In the genomic region with DNA sequence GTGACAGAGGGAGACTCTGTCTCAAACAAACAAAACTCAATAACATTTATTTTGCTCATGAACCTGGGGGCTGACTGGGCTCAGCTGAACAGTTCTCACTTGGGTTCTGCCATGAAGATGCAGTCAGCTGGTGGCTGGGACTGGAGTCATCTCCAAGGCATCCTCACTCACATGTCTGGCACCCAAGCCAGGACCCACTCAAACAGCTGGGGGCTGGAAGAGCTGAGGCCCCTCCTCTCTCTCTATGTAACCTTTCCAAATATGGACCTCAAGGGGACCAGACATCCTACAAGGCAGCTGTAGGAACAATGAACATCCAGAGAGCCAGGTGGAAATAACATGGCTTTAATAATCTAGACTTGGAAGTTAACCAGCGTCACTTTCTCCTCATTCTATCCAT, we compare ENCODE assay signal across 15 cellular contexts. TPM values are rescaled to one million over a fixed set of nuclear protein-coding genes. Genes with fewer than 3 reads are reported as not detected.
DNase-seq lines count a peak whose midpoint lies in the region; ATAC-seq and TF ChIP-seq lines count a peak whose summit lies in the region.
"Had no signal": no experiment of that assay in that cellular context is flagged by ENCODE, and none has a peak within 500 bp of the region (broad histone marks: within the 10 kb centered on the region; RNA-seq: fewer than 3 reads in every experiment).

No MANE protein-coding gene starts in this region.

- no peaks in the 10 kb centered on the region for H3K79me2 ChIP-seq in smooth muscle cell (ENCODE audit: low read depth)

- no peak overlapping the region for H4K8ac ChIP-seq in neuronal stem cell (ENCODE audit: low read depth, low read length)

- no CpG with 5 or more reads among the region's 1 CpG for WGBS in neuronal stem cell (ENCODE audit: extremely low coverage in 2 of 2, insufficient read length in 2 of 2, insufficient replicate concordance in 1 of 2), 2 donors
- 93% methylated on average over 1 of the region's 1 CpG for WGBS in smooth muscle cell (ENCODE audit: low lambda C conversion rate)

- TF ChIP-seq CTCF in smooth muscle cell (IDR thresholded peaks at IDR 0.05; ENCODE audit: borderline replicate concordance, insufficient read depth, poor library complexity, severe bottlenecking): no peak

- no peaks in the 10 kb centered on the region for H3K9me3 Mint-ChIP-seq in activated naive CD4-positive, alpha-beta T cell treated with anti-CD3 and anti-CD28 coated beads, Interleukin-2, amount 10 ng/mL, durations not matched to agents 7 days and 5 days
- H3K9me3 Mint-ChIP-seq: CD8-positive, alpha-beta T cell; IgD-negative memory B cell had no signal

- H2BK5ac ChIP-seq in neuronal stem cell (ENCODE audit: low read length): no peak overlapping the region

- H2BK15ac ChIP-seq in neuronal stem cell (ENCODE audit: low read length): no peak overlapping the region

- H3K27ac ChIP-seq in neuronal stem cell (replicated peaks; ENCODE audit: low read length) (no peak overlapping the region), smooth muscle cell (ENCODE audit: low read depth) (no peak overlapping the region)
- H3K27ac ChIP-seq: BLaER1 treated with 17β-estradiol and CSF1 and Interleukin-3, amounts not matched to agents 10 nM and 100 nM had no signal

- no peak overlapping the region for H4K91ac ChIP-seq in neuronal stem cell (ENCODE audit: low read depth, low read length, poor library complexity)

- H3K27me3 Mint-ChIP-seq in activated naive CD4-positive, alpha-beta T cell treated with anti-CD3 and anti-CD28 coated beads, Interleukin-2, amount 10 ng/mL, durations not matched to agents 7 days and 5 days: peaks cover 4% of the 10 kb centered on the region
- H3K27me3 Mint-ChIP-seq: B cell, IgD-negative memory B cell had no signal

- no peaks in the 10 kb centered on the region for H3K4me1 Mint-ChIP-seq in activated naive CD4-positive, alpha-beta T cell treated with anti-CD3 and anti-CD28 coated beads, Interleukin-2, amount 10 ng/mL, durations not matched to agents 7 days and 5 days
- H3K4me1 Mint-ChIP-seq: B cell had no signal

- no peak overlapping the region for H3K4me2 ChIP-seq in neuronal stem cell (ENCODE audit: insufficient read depth, low read length, poor library complexity, severe bottlenecking)
- no peak overlapping the region for H3K4me2 ChIP-seq in smooth muscle cell
- H3K4me2 ChIP-seq: BLaER1 treated with 17β-estradiol and CSF1 and Interleukin-3, amounts not matched to agents 10 nM and 100 nM had no signal

- H3K27ac Mint-ChIP-seq in activated naive CD4-positive, alpha-beta T cell treated with anti-CD3 and anti-CD28 coated beads, Interleukin-2, amount 10 ng/mL, durations not matched to agents 7 days and 5 days: no peak overlapping the region
- H3K27ac Mint-ChIP-seq: B cell; CD8-positive, alpha-beta T cell; IgD-negative memory B cell had no signal

- H3K4me3 ChIP-seq in neuronal stem cell (ENCODE audit: low read length in 2 of 2): no peak overlapping the region
- H3K4me3 ChIP-seq in smooth muscle cell: no peak overlapping the region
- H3K4me3 ChIP-seq: BLaER1 treated with 17β-estradiol and CSF1 and Interleukin-3, amounts not matched to agents 10 nM and 100 nM had no signal

- no peaks in the 10 kb centered on the region for H4K20me1 ChIP-seq in smooth muscle cell (ENCODE audit: low read depth)
- H4K20me1 ChIP-seq: BLaER1 treated with 17β-estradiol and CSF1 and Interleukin-3, amounts not matched to agents 10 nM and 100 nM had no signal

- CTCF ChIA-PET in activated naive CD4-positive, alpha-beta T cell treated with anti-CD3 and anti-CD28 coated beads, Interleukin-2, amount 10 ng/mL, durations not matched to agents 7 days and 5 days (lab: Charles Lee): interaction anchor here (0.7 to 3.5 kb wide), 4 partner anchors 9 to 121 kb away, joined by 3 to 22 read pairs (median 8); no protein-coding TSS in a partner anchor

- H3K79me1 ChIP-seq in neuronal stem cell (ENCODE audit: low read depth, low read length): no peaks in the 10 kb centered on the region

- ATAC-seq in GM21515 (IDR thresholded peaks at IDR 0.05; ENCODE audit: unreplicated experiment): no peak
- ATAC-seq: CD8-positive, alpha-beta T cell had no signal

- H2AK5ac ChIP-seq in neuronal stem cell (ENCODE audit: low read depth, low read length): peak overlapping the region; percentile 52

- H2BK120ac ChIP-seq in neuronal stem cell (ENCODE audit: low read depth, low read length): no peak overlapping the region

- H3K23ac ChIP-seq in neuronal stem cell (ENCODE audit: low read depth, low read length, poor library complexity): no peak overlapping the region

- no peaks in the 10 kb centered on the region for H3K36me3 Mint-ChIP-seq in activated naive CD4-positive, alpha-beta T cell treated with anti-CD3 and anti-CD28 coated beads, Interleukin-2, amount 10 ng/mL, durations not matched to agents 7 days and 5 days
- H3K36me3 Mint-ChIP-seq: CD8-positive, alpha-beta T cell had no signal

- no peak overlapping the region for H3K18ac ChIP-seq in neuronal stem cell (ENCODE audit: low read length)

- no peak overlapping the region for H3K14ac ChIP-seq in neuronal stem cell (ENCODE audit: low read length)

- peaks cover 0 to 3% (median 0%) of the 10 kb centered on the region in 3 experiments for H3K27me3 ChIP-seq in neuronal stem cell (ENCODE audit: control insufficient read depth in 3 of 3, insufficient read depth in 3 of 3, low read depth in 1 of 3, low read length in 3 of 3)
- H3K27me3 ChIP-seq in smooth muscle cell (ENCODE audit: low read depth): no peaks in the 10 kb centered on the region
- H3K27me3 ChIP-seq: BLaER1 treated with 17β-estradiol and CSF1 and Interleukin-3, amounts not matched to agents 10 nM and 100 nM had no signal

- no peak overlapping the region for H3K4me3 Mint-ChIP-seq in activated naive CD4-positive, alpha-beta T cell treated with anti-CD3 and anti-CD28 coated beads, Interleukin-2, amount 10 ng/mL, durations not matched to agents 7 days and 5 days
- H3K4me3 Mint-ChIP-seq: B cell; CD8-positive, alpha-beta T cell; IgD-negative memory B cell had no signal

- H3K4me1 ChIP-seq in neuronal stem cell (ENCODE audit: control insufficient read depth in 2 of 2, insufficient read depth in 1 of 2, low read depth in 1 of 2, low read length in 2 of 2) (no peaks in the 10 kb centered on the region), smooth muscle cell (ENCODE audit: low read depth) (no peaks in the 10 kb centered on the region)
- H3K4me1 ChIP-seq: BLaER1 treated with 17β-estradiol and CSF1 and Interleukin-3, amounts not matched to agents 10 nM and 100 nM had no signal

- no peaks in the 10 kb centered on the region for H3F3A ChIP-seq in smooth muscle cell (ENCODE audit: low read depth)

- peak; percentile 15 for DNase-seq in activated naive CD4-positive, alpha-beta T cell treated with anti-CD3 and anti-CD28 coated beads, Interleukin-2, amount 10 ng/mL, durations not matched to agents 7 days and 5 days
- no peak for DNase-seq in activated naive CD4-positive, alpha-beta T cell treated with anti-CD3 and anti-CD28 coated beads, Interleukin-2, amount 50 U/mL, for 16 hours
- DNase-seq in EL: peak; percentile 12
- no peak for DNase-seq in neuronal stem cell (ENCODE audit: low spot score)
- DNase-seq in smooth muscle cell (lab: John Stamatoyannopoulos, UW; ENCODE audit: unreplicated experiment): no peak
- DNase-seq: Calu3; CD8-positive, alpha-beta T cell; DMS79 treated with DMSO at 0.1 percent for 48 hours; GDM1; GOT3; H7 had no signal

- H3K9me3 ChIP-seq in neuronal stem cell (replicated peaks in 1 of 2; ENCODE audit: control insufficient read depth in 2 of 2, insufficient read depth in 1 of 2, low read depth in 1 of 2, low read length in 2 of 2) (no peaks in the 10 kb centered on the region), smooth muscle cell (replicated peaks; ENCODE audit: low read depth) (no peaks in the 10 kb centered on the region)
- H3K9me3 ChIP-seq: BLaER1 treated with 17β-estradiol and CSF1 and Interleukin-3, amounts not matched to agents 10 nM and 100 nM had no signal

- H2AFZ ChIP-seq in neuronal stem cell (ENCODE audit: low read length): no peak overlapping the region
- no peak overlapping the region for H2AFZ ChIP-seq in smooth muscle cell (ENCODE audit: low read depth)

- H3K36me3 ChIP-seq in neuronal stem cell (replicated peaks in 1 of 2; ENCODE audit: control insufficient read depth in 2 of 2, insufficient read depth in 2 of 2, low read length in 2 of 2): no peaks in the 10 kb centered on the region
- H3K36me3 ChIP-seq in smooth muscle cell (ENCODE audit: low read depth): no peaks in the 10 kb centered on the region
- H3K36me3 ChIP-seq: BLaER1 treated with 17β-estradiol and CSF1 and Interleukin-3, amounts not matched to agents 10 nM and 100 nM had no signal

- no peak overlapping the region for H3K4ac ChIP-seq in neuronal stem cell (ENCODE audit: low read length)

- H2BK12ac ChIP-seq in neuronal stem cell (ENCODE audit: low read length): no peak overlapping the region

- H3K9ac ChIP-seq in neuronal stem cell (ENCODE audit: low read depth, low read length, poor library complexity) (no peak overlapping the region), smooth muscle cell (ENCODE audit: low read depth) (no peak overlapping the region)
- H3K9ac ChIP-seq: BLaER1 treated with 17β-estradiol and CSF1 and Interleukin-3, amounts not matched to agents 10 nM and 100 nM had no signal

RNA-seq across cellular contexts. Expression of a gene that starts 16.8 kb away (rescaled TPM):
- 406 TPM for polyA plus RNA-seq in neuronal stem cell (2013, experiment 1 of 2)
- 401 TPM for polyA plus RNA-seq in neuronal stem cell (2013, experiment 2 of 2)
- total RNA-seq in smooth muscle cell: 1,212 and 1,497 TPM in 2 replicates
- polyA plus RNA-seq in smooth muscle cell: 449 and 471 TPM in 2 replicates

Comparison
In these comparisons a context has a peak if more than half of its experiments do, and no peak if none do; other contexts are left out.
1. DNase-seq: peak in activated naive CD4-positive, alpha-beta T cell treated with anti-CD3 and anti-CD28 coated beads, Interleukin-2, amount 10 ng/mL, durations not matched to agents 7 days and 5 days (single experiment) and EL (single experiment); none in activated naive CD4-positive, alpha-beta T cell treated with anti-CD3 and anti-CD28 coated beads, Interleukin-2, amount 50 U/mL, for 16 hours (single experiment), neuronal stem cell (single experiment) and smooth muscle cell (single experiment).